ENCODE assay signal across 8 cellular contexts in the genomic region with DNA sequence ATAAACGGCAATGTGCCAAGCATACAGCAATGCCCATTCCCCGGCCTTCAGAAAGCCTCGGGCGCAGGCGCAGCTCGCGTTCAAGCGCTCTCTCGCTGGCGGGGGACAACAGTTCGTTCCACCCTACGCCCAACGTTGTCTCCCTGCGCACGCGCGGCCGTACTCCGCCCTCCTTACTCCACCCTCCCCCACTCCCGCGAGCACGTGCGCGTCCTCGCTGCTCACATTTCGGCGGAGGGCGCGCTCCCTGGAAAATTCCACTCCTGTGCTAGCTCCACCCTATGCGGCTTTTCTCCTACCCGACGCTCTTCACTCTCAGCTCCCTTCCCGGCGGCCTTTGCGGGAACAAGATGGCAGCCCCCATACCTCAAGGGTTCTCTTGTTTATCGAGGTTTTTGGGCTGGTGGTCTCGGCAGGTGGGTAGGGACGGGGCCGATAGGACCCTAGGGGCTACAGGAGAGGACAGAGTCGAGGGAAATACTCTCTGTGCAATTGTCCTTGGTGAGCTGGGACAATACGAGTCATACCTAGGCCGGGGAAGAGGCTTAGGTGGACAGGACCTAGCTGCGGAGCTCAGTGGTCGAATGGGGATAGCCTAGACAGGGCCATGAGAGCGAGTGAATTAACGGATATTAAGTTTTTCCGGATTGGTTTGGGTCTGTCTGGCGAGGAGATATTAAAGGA. TPM values are rescaled to one million over a fixed set of nuclear protein-coding genes. Genes with fewer than 3 reads are reported as not detected.
A peak's percentile ranks its signal among the peaks of the same experiment; 100 is the strongest.
DNase-seq lines count a peak whose midpoint lies in the region; ATAC-seq, FAIRE-seq and TF ChIP-seq lines count a peak whose summit lies in the region.
"Not testable (repeated sequence)": the region's sequence is repeated elsewhere in the genome, so short reads cannot be mapped to it uniquely, and the experiment has no call there.

A gene (plus strand): TSS at position 335 of the 684 bp plus-strand sequence. CDS start 16 bp downstream, at position 351.

- not testable (repeated sequence) for H3K9me3 ChIP-seq in HepG2 (ENCODE audit: low read length)

- DNase-seq in CD1c-positive myeloid dendritic cell (ENCODE audit: extremely low spot score) (peak; percentile 98), NCI-H82 (lab: John Stamatoyannopoulos, UW) (peak; percentile 97), dermis blood vessel endothelial cell (peak; percentile 98), HepG2 (ENCODE audit: low spot score) (peak; percentile 96)
- DNase-seq in activated CD4-positive, alpha-beta T cell treated with anti-CD3 and anti-CD28 coated beads, Interleukin-2, amount 50 U/mL, for 48 hours = peak; percentile 97
- DNase-seq in stimulated activated CD4-positive, alpha-beta T cell treated with anti-CD3 and anti-CD28 coated beads, Interleukin-2, amount 100 ng/mL, for 48 hours = peak; percentile 93 to 94

- TF ChIP-seq CTCF in HepG2 (CRISPR knock-in tag; IDR thresholded peaks at IDR 0.05) = not testable (repeated sequence)

- intact Hi-C loops in HepG2 (cut with micrococcal nuclease; ENCODE audit: unreplicated experiment) = not testable (repeated sequence)

- FAIRE-seq in HepG2 (lab: Jason Lieb, UNC) = not testable (repeated sequence)

- H3K9ac ChIP-seq in HepG2 (ENCODE audit: insufficient read depth, low read depth, low read length) = peak within 1 kb of the TSS; percentile 93

- H3K27ac ChIP-seq in HepG2 (ENCODE audit: extremely low read length, insufficient read depth, low read length) = peak within 1 kb of the TSS; percentile 88

- H3K27me3 ChIP-seq in HepG2 (ENCODE audit: control insufficient read depth in 1 of 2, insufficient read depth in 2 of 2, low read length in 2 of 2) = not testable (repeated sequence)

- peak; percentile 51 to 86; a peak in 3 of 4 replicates for TF ChIP-seq POLR2A in HepG2 (IDR thresholded peaks at IDR 0.05; ENCODE audit: insufficient read depth in 1 of 2, low read depth in 2 of 2, low read length in 2 of 2)

- H3K79me2 ChIP-seq in HepG2 (ENCODE audit: insufficient read depth, low read length) = not testable (repeated sequence)

- not testable (repeated sequence) for H4K20me1 ChIP-seq in HepG2 (ENCODE audit: insufficient read depth, low read length)

- peak within 1 kb of the TSS; percentile 79 for H3K4me2 ChIP-seq in HepG2 (ENCODE audit: low read depth, low read length)

- BruUV-seq in HepG2 (replicated peaks; lab: Mats Ljungman, UMichigan) = not testable (repeated sequence)

- TF ChIP-seq RAD21 in HepG2 (CRISPR knock-in tag; IDR thresholded peaks at IDR 0.05) = not testable (repeated sequence)

- ATAC-seq in GM19452 (IDR thresholded peaks at IDR 0.05; ENCODE audit: unreplicated experiment) (peak; percentile 95), HG03575 (IDR thresholded peaks at IDR 0.05; ENCODE audit: extremely low read depth, insufficient number of reproducible peaks, low FRiP score, unreplicated experiment) (peak; percentile 51), HepG2 (peak; percentile 95)

- H2AFZ ChIP-seq in HepG2 (ENCODE audit: low read length) = peak within 1 kb of the TSS; percentile 31

- in situ Hi-C loops in HepG2 (cut with HindIII; ENCODE audit: extremely low pct_ligation_motif_present, low pct_unique_long_range_greater_than_20kb) = not testable (repeated sequence)

- not testable (repeated sequence) for H3K36me3 ChIP-seq in HepG2 (replicated peaks in 1 of 2; ENCODE audit: control insufficient read depth in 1 of 2, insufficient read depth in 2 of 2, low read length in 2 of 2)

- peak within 1 kb of the TSS; percentile 64 to 84 (median 82) for H3K4me3 ChIP-seq in HepG2 (replicated peaks in 1 of 3; ENCODE audit: insufficient read depth in 1 of 3, low read depth in 2 of 3, low read length in 3 of 3)

- TF ChIP-seq EP300 in HepG2 (IDR thresholded peaks at IDR 0.05; ENCODE audit: low read depth in 2 of 2, low read length in 2 of 2) = peak in 1 of 2 experiments; percentile 84; a peak in 2 of 4 replicates
- TF ChIP-seq EP300 in HepG2 (CRISPR knock-in tag; IDR thresholded peaks at IDR 0.05; ENCODE audit: borderline replicate concordance) = not testable (repeated sequence)

- not testable (repeated sequence) for H3K4me1 ChIP-seq in HepG2 (ENCODE audit: insufficient read depth, low read length)

- CTCF ChIA-PET in HepG2 (lab: Yijun Ruan, JAX; ENCODE audit: low intra/inter-chr PET ratio, low total read pairs) = not testable (repeated sequence)

- WGBS in HepG2 (ENCODE audit: low lambda C conversion rate) = 2% methylated on average over 45 of the region's 48 CpGs

- POLR2A ChIA-PET in HepG2 (lab: Yijun Ruan, JAX) = interaction anchor here (0.7 to 1.4 kb wide), 6 partner anchors 28 to 118 kb away, joined by 3 to 9 read pairs (median 4); a partner anchor contains a TSS

TF ChIP-seq in HepG2, 621 proteins besides CTCF, POLR2A, EP300 and RAD21 (continues in another document):
- TF ChIP-seq, protein P1, sequence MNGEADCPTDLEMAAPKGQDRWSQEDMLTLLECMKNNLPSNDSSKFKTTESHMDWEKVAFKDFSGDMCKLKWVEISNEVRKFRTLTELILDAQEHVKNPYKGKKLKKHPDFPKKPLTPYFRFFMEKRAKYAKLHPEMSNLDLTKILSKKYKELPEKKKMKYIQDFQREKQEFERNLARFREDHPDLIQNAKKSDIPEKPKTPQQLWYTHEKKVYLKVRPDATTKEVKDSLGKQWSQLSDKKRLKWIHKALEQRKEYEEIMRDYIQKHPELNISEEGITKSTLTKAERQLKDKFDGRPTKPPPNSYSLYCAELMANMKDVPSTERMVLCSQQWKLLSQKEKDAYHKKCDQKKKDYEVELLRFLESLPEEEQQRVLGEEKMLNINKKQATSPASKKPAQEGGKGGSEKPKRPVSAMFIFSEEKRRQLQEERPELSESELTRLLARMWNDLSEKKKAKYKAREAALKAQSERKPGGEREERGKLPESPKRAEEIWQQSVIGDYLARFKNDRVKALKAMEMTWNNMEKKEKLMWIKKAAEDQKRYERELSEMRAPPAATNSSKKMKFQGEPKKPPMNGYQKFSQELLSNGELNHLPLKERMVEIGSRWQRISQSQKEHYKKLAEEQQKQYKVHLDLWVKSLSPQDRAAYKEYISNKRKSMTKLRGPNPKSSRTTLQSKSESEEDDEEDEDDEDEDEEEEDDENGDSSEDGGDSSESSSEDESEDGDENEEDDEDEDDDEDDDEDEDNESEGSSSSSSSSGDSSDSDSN (CRISPR knock-in tag; IDR thresholded peaks at IDR 0.05) = peak; percentile 6; the same call in 1 of the 2 replicates
- TF ChIP-seq, protein P2, sequence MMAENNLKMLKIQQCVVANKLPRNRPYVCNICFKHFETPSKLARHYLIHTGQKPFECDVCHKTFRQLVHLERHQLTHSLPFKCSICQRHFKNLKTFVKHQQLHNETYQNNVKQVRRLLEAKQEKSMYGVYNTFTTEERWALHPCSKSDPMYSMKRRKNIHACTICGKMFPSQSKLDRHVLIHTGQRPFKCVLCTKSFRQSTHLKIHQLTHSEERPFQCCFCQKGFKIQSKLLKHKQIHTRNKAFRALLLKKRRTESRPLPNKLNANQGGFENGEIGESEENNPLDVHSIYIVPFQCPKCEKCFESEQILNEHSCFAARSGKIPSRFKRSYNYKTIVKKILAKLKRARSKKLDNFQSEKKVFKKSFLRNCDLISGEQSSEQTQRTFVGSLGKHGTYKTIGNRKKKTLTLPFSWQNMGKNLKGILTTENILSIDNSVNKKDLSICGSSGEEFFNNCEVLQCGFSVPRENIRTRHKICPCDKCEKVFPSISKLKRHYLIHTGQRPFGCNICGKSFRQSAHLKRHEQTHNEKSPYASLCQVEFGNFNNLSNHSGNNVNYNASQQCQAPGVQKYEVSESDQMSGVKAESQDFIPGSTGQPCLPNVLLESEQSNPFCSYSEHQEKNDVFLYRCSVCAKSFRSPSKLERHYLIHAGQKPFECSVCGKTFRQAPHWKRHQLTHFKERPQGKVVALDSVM (CRISPR knock-in tag; IDR thresholded peaks at IDR 0.05) = 0 out of 2 replicates have a peak, but pooled peaks have one; percentile 7
- TF ChIP-seq, protein P3, sequence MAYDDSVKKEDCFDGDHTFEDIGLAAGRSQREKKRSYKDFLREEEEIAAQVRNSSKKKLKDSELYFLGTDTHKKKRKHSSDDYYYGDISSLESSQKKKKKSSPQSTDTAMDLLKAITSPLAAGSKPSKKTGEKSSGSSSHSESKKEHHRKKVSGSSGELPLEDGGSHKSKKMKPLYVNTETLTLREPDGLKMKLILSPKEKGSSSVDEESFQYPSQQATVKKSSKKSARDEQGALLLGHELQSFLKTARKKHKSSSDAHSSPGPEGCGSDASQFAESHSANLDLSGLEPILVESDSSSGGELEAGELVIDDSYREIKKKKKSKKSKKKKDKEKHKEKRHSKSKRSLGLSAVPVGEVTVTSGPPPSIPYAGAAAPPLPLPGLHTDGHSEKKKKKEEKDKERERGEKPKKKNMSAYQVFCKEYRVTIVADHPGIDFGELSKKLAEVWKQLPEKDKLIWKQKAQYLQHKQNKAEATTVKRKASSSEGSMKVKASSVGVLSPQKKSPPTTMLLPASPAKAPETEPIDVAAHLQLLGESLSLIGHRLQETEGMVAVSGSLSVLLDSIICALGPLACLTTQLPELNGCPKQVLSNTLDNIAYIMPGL (CRISPR knock-in tag; IDR thresholded peaks at IDR 0.05; ENCODE audit: borderline replicate concordance in 1 of 2, low read depth in 1 of 2) = peak in 1 of 2 experiments; percentile 44; a peak in 1 of 4 replicates

RNA-seq across cellular contexts. Expression of the gene that starts here (rescaled TPM):
- total RNA-seq in dermis blood vessel endothelial cell (37.8 and 39.6 TPM in 2 replicates), HepG2 (2016; rRNA removed; fragmentation: Illumina TruSeq; extraction: Trizol) (89.5 and 130 TPM in 2 replicates)
- 39.9 and 40.5 TPM in 2 replicates for total RNA-seq in HepG2 (2016; cell fraction: cytosol; rRNA removed; fragmentation: Illumina TruSeq; extraction: Trizol; ENCODE audit: low read depth)
- 89.7 and 136 TPM in 2 replicates for total RNA-seq in HepG2 (2016; cell fraction: insoluble cytoplasmic fraction; rRNA removed; fragmentation: Illumina TruSeq; extraction: Trizol)
- total RNA-seq in HepG2 (2016; cell fraction: membrane; rRNA removed; fragmentation: Illumina TruSeq; extraction: Trizol) = 92.4 and 101 TPM in 2 replicates
- total RNA-seq in HepG2 (2016; cell fraction: nucleus; rRNA removed; fragmentation: Illumina TruSeq; extraction: Trizol) = 47.1 and 50.4 TPM in 2 replicates
- polyA plus RNA-seq in HepG2 (2011; rRNA removed) = 124 and 157 TPM in 2 replicates
- 121 and 150 TPM in 2 replicates for polyA plus RNA-seq in HepG2 (2011; cell fraction: cytosol; rRNA removed)
- 27.4 and 36.1 TPM in 2 replicates for polyA plus RNA-seq in HepG2 (2011; cell fraction: nucleus; rRNA removed)
- 95.8 and 105 TPM in 2 replicates for polyA plus RNA-seq in HepG2 (2012)
- polyA plus RNA-seq in HepG2 (2016; cell fraction: cytosol; fragmentation: Illumina TruSeq; extraction: Trizol; ENCODE audit: low read depth) = 55.8 and 62.5 TPM in 2 replicates
- 191 and 196 TPM in 2 replicates for polyA plus RNA-seq in HepG2 (2016; cell fraction: insoluble cytoplasmic fraction; fragmentation: Illumina TruSeq; extraction: Trizol; ENCODE audit: low read depth)
- polyA plus RNA-seq in HepG2 (2016; cell fraction: membrane; fragmentation: Illumina TruSeq; extraction: Trizol; ENCODE audit: low read depth) = 108 and 122 TPM in 2 replicates
- 78.5 and 84.6 TPM in 2 replicates for polyA plus RNA-seq in HepG2 (2016; cell fraction: nucleus; fragmentation: Illumina TruSeq; extraction: Trizol; ENCODE audit: insufficient read depth, low read depth)
- polyA minus RNA-seq in HepG2 (2011; rRNA and poly(A)+ RNA removed; ENCODE audit: low replicate concordance) = 71.4 and 88.7 TPM in 2 replicates
- 60.8 and 62.0 TPM in 2 replicates for polyA minus RNA-seq in HepG2 (2011; cell fraction: cytosol; rRNA and poly(A)+ RNA removed)
- polyA minus RNA-seq in HepG2 (2011; cell fraction: nucleus; rRNA and poly(A)+ RNA removed) = 30.0 and 40.5 TPM in 2 replicates

Comparison
In these comparisons a context has a peak if more than half of its experiments do, and no peak if none do; other contexts are left out.
1. Peak in every context shown above with its lines: DNase-seq, ATAC-seq, H3K4me3 ChIP-seq and H3K27ac ChIP-seq.